In the genomic region with DNA sequence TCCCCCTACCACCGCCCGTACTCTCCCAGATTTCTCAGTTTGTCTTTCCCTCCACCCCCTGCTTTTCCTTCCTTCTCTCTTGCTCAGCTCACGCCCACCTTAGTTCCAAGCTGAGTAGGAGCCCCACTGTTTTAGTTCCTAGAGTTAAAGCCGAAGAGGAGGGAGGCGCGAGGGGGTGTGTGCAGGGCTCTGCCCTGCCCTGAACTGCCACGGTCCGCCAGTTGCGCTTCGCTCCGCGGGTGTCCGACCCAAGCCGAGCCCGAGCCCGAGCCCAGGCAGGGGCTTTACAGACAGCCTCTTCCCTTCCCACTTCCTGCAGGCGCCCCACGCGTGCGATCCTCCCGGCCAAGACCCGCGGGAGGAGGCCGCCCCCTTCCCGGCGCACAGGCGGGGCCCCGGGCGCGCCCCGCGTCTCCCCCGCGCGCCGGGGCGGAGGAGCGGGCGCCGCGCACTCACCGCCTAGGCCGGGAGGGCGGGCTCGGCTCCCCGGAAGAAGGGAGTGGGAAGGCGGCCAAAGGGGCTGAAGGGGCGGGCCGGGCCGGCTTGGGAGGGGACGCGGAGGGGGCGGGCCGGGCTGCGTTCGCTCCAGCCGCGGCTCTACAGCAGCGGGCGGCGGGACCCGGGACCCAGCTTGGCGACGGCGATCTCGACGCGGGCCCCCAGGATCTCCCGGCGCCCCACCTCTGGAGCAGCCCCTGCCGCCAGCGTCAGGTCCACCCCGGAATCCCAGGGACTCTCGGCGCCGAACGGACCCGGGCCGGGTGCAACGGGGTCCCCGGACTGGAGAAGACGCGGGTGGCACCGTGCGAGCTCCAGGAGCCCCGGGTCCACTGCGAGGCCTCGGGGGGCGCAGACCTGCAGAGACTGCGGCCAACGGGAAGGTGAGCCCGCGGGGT, we compare ENCODE assay signal across 8 cellular contexts. TPM values are rescaled to one million over a fixed set of nuclear protein-coding genes. Genes with fewer than 3 reads are reported as not detected.
A peak's percentile ranks its signal among the peaks of the same experiment; 100 is the strongest.
DNase-seq lines count a peak whose midpoint lies in the region; ATAC-seq lines count a peak whose summit lies in the region.

A gene with protein sequence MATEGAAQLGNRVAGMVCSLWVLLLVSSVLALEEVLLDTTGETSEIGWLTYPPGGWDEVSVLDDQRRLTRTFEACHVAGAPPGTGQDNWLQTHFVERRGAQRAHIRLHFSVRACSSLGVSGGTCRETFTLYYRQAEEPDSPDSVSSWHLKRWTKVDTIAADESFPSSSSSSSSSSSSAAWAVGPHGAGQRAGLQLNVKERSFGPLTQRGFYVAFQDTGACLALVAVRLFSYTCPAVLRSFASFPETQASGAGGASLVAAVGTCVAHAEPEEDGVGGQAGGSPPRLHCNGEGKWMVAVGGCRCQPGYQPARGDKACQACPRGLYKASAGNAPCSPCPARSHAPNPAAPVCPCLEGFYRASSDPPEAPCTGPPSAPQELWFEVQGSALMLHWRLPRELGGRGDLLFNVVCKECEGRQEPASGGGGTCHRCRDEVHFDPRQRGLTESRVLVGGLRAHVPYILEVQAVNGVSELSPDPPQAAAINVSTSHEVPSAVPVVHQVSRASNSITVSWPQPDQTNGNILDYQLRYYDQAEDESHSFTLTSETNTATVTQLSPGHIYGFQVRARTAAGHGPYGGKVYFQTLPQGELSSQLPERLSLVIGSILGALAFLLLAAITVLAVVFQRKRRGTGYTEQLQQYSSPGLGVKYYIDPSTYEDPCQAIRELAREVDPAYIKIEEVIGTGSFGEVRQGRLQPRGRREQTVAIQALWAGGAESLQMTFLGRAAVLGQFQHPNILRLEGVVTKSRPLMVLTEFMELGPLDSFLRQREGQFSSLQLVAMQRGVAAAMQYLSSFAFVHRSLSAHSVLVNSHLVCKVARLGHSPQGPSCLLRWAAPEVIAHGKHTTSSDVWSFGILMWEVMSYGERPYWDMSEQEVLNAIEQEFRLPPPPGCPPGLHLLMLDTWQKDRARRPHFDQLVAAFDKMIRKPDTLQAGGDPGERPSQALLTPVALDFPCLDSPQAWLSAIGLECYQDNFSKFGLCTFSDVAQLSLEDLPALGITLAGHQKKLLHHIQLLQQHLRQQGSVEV (plus strand): TSS at position 572 of the 896 bp plus-strand sequence. CDS start 8,152 bp downstream, outside the sequence.

- no peaks in the 10 kb centered on the region for H3K9me3 ChIP-seq in mesenchymal stem cell (ENCODE audit: control insufficient read depth, low read length)

- H3K27ac ChIP-seq in mesenchymal stem cell (ENCODE audit: low read length, poor library complexity, severe bottlenecking) = no peak within 1 kb of the TSS

- peaks cover 11% of the 10 kb centered on the region for H3K4me1 ChIP-seq in mesenchymal stem cell (ENCODE audit: control insufficient read depth, insufficient read depth, low read depth, low read length)

- H3K4me3 ChIP-seq in mesenchymal stem cell (ENCODE audit: insufficient read depth in 1 of 2, low read depth in 1 of 2, low read length in 2 of 2) = peak within 1 kb of the TSS; percentile 54 to 91

- H3K23ac ChIP-seq in mesenchymal stem cell (ENCODE audit: low read length in 2 of 2) = peak within 1 kb of the TSS in 1 of 2 experiments; percentile 14

- H3K14ac ChIP-seq in mesenchymal stem cell (ENCODE audit: low read length in 2 of 2) = peak within 1 kb of the TSS in 1 of 2 experiments; percentile 71

- peak within 1 kb of the TSS; percentile 10 for H4K8ac ChIP-seq in mesenchymal stem cell (ENCODE audit: low read length)

- no peaks in the 10 kb centered on the region for H3K9me3 Mint-ChIP-seq in effector memory CD8-positive, alpha-beta T cell

- H3K9ac ChIP-seq in mesenchymal stem cell (ENCODE audit: low read length) = peak within 1 kb of the TSS; percentile 81

- H3K79me1 ChIP-seq in mesenchymal stem cell (replicated peaks; ENCODE audit: low read length, poor library complexity, severe bottlenecking) = no peaks in the 10 kb centered on the region

- H3K4me1 Mint-ChIP-seq in effector memory CD8-positive, alpha-beta T cell (ENCODE audit: low read depth in 2 of 2) = peaks cover 12 to 16% of the 10 kb centered on the region in 2 donors

- no peak within 1 kb of the TSS for H2AK5ac ChIP-seq in mesenchymal stem cell (ENCODE audit: low read length, severe bottlenecking)

- H3K4me3 Mint-ChIP-seq in effector memory CD8-positive, alpha-beta T cell = peak within 1 kb of the TSS; percentile 86 to 96

- DNase-seq in NCI-H2196 (lab: John Stamatoyannopoulos, UW; ENCODE audit: unreplicated experiment) = peak; percentile 53
- DNase-seq in activated CD8-positive, alpha-beta memory T cell treated with anti-CD3 and anti-CD28 coated beads for 1 hour (ENCODE audit: extremely low read depth in 1 of 2, low read depth in 1 of 2) = peak; percentile 8 to 34
- DNase-seq in effector memory CD8-positive, alpha-beta T cell = peak; percentile 41 to 46 (median 45)
- DNase-seq in mesenchymal stem cell = peak; percentile 46
- DNase-seq in stimulated activated CD8-positive, alpha-beta memory T cell treated with anti-CD3 and anti-CD28 coated beads, Interleukin-15, amount 100 ng/mL, for 1 hour (ENCODE audit: low read depth) = peak; percentile 11
- no peak for DNase-seq in OCI-M2 (lab: John Stamatoyannopoulos, UW; ENCODE audit: unreplicated experiment)

- WGBS in mesenchymal stem cell = under 1% methylated on average over 62 of the region's 93 CpGs

- H4K91ac ChIP-seq in mesenchymal stem cell (ENCODE audit: low read length) = no peak within 1 kb of the TSS

- peak within 1 kb of the TSS; percentile 52 for H2BK120ac ChIP-seq in mesenchymal stem cell (ENCODE audit: low read depth, low read length)

- no peak within 1 kb of the TSS for H2BK15ac ChIP-seq in mesenchymal stem cell (ENCODE audit: low read depth, poor library complexity, severe bottlenecking)

- peak within 1 kb of the TSS; percentile 64 to 91 for H3K27ac Mint-ChIP-seq in effector memory CD8-positive, alpha-beta T cell

- H2AFZ ChIP-seq in mesenchymal stem cell (ENCODE audit: low read depth, low read length) = peak within 1 kb of the TSS; percentile 79

- no peaks in the 10 kb centered on the region for H3K36me3 Mint-ChIP-seq in effector memory CD8-positive, alpha-beta T cell (ENCODE audit: insufficient read depth)

- H3K4me2 ChIP-seq in mesenchymal stem cell (ENCODE audit: low read length, poor library complexity, severe bottlenecking) = peak within 1 kb of the TSS; percentile 95

- no peaks in the 10 kb centered on the region for H3K36me3 ChIP-seq in mesenchymal stem cell (ENCODE audit: control insufficient read depth in 1 of 2, insufficient read depth in 2 of 2, low read depth in 1 of 2, low read length in 2 of 2)

- H3K18ac ChIP-seq in mesenchymal stem cell (ENCODE audit: low read depth in 1 of 2, low read length in 2 of 2) = peak within 1 kb of the TSS in 1 of 2 experiments; percentile 28

- no peak within 1 kb of the TSS for H2BK5ac ChIP-seq in mesenchymal stem cell (ENCODE audit: low read depth, low read length, poor library complexity, severe bottlenecking)

- peaks cover 16 to 31% of the 10 kb centered on the region in 2 experiments for H3K27me3 ChIP-seq in mesenchymal stem cell (ENCODE audit: control insufficient read depth in 1 of 2, insufficient read depth in 1 of 2, low read length in 2 of 2)

- no peak within 1 kb of the TSS for H3K4ac ChIP-seq in mesenchymal stem cell (ENCODE audit: low read depth in 1 of 2, low read length in 2 of 2)

- no peak within 1 kb of the TSS for H2BK12ac ChIP-seq in mesenchymal stem cell (ENCODE audit: low read length in 2 of 2)

- H3K27me3 Mint-ChIP-seq in effector memory CD8-positive, alpha-beta T cell = no peaks in the 10 kb centered on the region

- ATAC-seq in GM18517 (IDR thresholded peaks at IDR 0.05; ENCODE audit: unreplicated experiment) = peak; percentile 44
- ATAC-seq in HG02870 (IDR thresholded peaks at IDR 0.05; ENCODE audit: unreplicated experiment) = peak; percentile 58
- ATAC-seq in effector memory CD8-positive, alpha-beta T cell (replicated peaks) = peak; percentile 68

RNA-seq across cellular contexts. Expression of the gene that starts here (rescaled TPM):
- polyA plus RNA-seq in mesenchymal stem cell (2013, experiment 1 of 2) = 0.33 TPM
- polyA plus RNA-seq in mesenchymal stem cell (2013, experiment 2 of 2) = 0.67 TPM
